ENCODE assay signal across 9 cellular contexts in the genomic region with DNA sequence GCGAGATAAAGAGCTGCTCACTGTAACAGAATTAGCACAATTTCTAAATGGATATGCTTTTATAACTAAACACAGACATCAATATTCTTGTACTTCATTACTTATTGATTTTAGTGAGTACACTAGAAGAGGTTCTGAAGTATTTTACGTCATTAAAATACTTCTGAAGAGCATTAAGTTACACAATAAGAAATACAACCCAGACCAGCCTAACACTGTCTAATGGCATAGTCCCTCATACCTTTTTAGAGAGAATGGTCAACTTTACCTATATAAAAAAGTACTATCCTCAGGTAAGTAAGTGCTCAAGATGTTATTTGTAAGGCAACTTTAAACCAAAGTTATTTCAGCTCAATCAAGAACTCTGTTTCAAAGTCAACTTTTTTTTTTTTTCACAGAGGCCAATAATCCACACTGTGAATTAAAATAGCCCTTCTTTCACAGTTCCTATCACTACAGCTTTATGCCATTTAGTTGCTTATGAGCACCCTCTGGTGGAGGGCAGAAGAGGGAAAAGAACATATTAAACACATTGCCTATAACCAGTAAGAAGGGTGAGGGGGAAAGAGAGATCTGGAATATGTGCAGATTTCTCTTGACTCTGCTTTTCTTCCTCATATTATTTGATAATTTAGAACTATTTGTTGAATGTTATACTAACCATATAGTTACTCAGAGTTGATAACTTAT.
A peak's percentile ranks its signal among the peaks of the same experiment; 100 is the strongest.
DNase-seq lines count a peak whose midpoint lies in the region; ATAC-seq and TF ChIP-seq lines count a peak whose summit lies in the region.
"Had no signal": no experiment of that assay in that cellular context is flagged by ENCODE, and none has a peak within 500 bp of the region (broad histone marks: within the 10 kb centered on the region; RNA-seq: fewer than 3 reads in every experiment).

No MANE protein-coding gene starts in this region.

- peaks cover 12% of the 10 kb centered on the region for H3K36me3 Mint-ChIP-seq in CD4-positive, alpha-beta T cell (ENCODE audit: low read depth)
- no peaks in the 10 kb centered on the region for H3K36me3 Mint-ChIP-seq in activated T-helper 17 cell treated with anti-CD3 and anti-CD28 coated beads, Interleukin-2, amount 50 U/mL, for 72 hours (ENCODE audit: low read depth)

- no peaks in the 10 kb centered on the region for H3K4me1 Mint-ChIP-seq in CD4-positive, alpha-beta T cell (ENCODE audit: low read depth)
- no peaks in the 10 kb centered on the region for H3K4me1 Mint-ChIP-seq in activated T-helper 17 cell treated with anti-CD3 and anti-CD28 coated beads, Interleukin-2, amount 50 U/mL, for 72 hours
- H3K4me1 Mint-ChIP-seq: central memory CD8-positive, alpha-beta T cell had no signal

- H3K36me3 ChIP-seq in SU-DHL-6 (ENCODE audit: low read length): no peaks in the 10 kb centered on the region
- no peaks in the 10 kb centered on the region for H3K36me3 ChIP-seq in iPS DF 6.9 (ENCODE audit: control insufficient read depth, insufficient read depth, low read length)

- TF ChIP-seq CTCF in SU-DHL-6 (IDR thresholded peaks at IDR 0.05; ENCODE audit: insufficient read depth, low read length, poor library complexity, severe bottlenecking): peak; percentile 54
- TF ChIP-seq CTCF in CD4-positive, alpha-beta T cell (IDR thresholded peaks at IDR 0.05): no peak

- ATAC-seq in GM18868 (IDR thresholded peaks at IDR 0.05; ENCODE audit: unreplicated experiment): no peak
- no peak for ATAC-seq in CD4-positive, alpha-beta T cell (ENCODE audit: poor library complexity)
- ATAC-seq in activated T-helper 17 cell treated with anti-CD3 and anti-CD28 coated beads, Interleukin-2, amount 50 U/mL, for 72 hours (replicated peaks): no peak

- H3K9me3 Mint-ChIP-seq in CD4-positive, alpha-beta T cell: no peaks in the 10 kb centered on the region
- H3K9me3 Mint-ChIP-seq in activated T-helper 17 cell treated with anti-CD3 and anti-CD28 coated beads, Interleukin-2, amount 50 U/mL, for 72 hours: no peaks in the 10 kb centered on the region
- H3K9me3 Mint-ChIP-seq: central memory CD8-positive, alpha-beta T cell had no signal

- H3K9me3 ChIP-seq in SU-DHL-6 (ENCODE audit: insufficient read depth, low read length) (no peaks in the 10 kb centered on the region), iPS DF 6.9 (ENCODE audit: control insufficient read depth, insufficient read depth, low read length) (no peaks in the 10 kb centered on the region)
- H3K9me3 ChIP-seq in CD4-positive, alpha-beta T cell (ENCODE audit: control insufficient read depth, low read length): no peaks in the 10 kb centered on the region

- intact Hi-C loops in CD4-positive, alpha-beta T cell (cut with DNase I, micrococcal nuclease): no loop called here

- no peak overlapping the region for H3K27ac Mint-ChIP-seq in CD4-positive, alpha-beta T cell
- no peak overlapping the region for H3K27ac Mint-ChIP-seq in activated T-helper 17 cell treated with anti-CD3 and anti-CD28 coated beads, Interleukin-2, amount 50 U/mL, for 72 hours

- no peaks in the 10 kb centered on the region for H3K27me3 ChIP-seq in SU-DHL-6 (ENCODE audit: low read length)
- no peaks in the 10 kb centered on the region for H3K27me3 ChIP-seq in iPS DF 6.9 (ENCODE audit: control insufficient read depth, insufficient read depth, low read length)
- no peaks in the 10 kb centered on the region for H3K27me3 ChIP-seq in CD4-positive, alpha-beta T cell (ENCODE audit: control insufficient read depth, insufficient read depth, low read length)

- peak overlapping the region; percentile 33; the same call in 1 of the 2 replicates for H3K27ac ChIP-seq in SU-DHL-6 (ENCODE audit: low read depth, low read length)
- H3K27ac ChIP-seq in iPS DF 6.9 (ENCODE audit: low read length): no peak overlapping the region
- no peak overlapping the region for H3K27ac ChIP-seq in CD4-positive, alpha-beta T cell (ENCODE audit: low read depth, low read length)

- H3F3A ChIP-seq in SU-DHL-6 (ENCODE audit: insufficient read depth): peaks cover 9% of the 10 kb centered on the region; the same call in 1 of the 2 replicates

- H3K4me2 ChIP-seq in SU-DHL-6 (ENCODE audit: low read depth, low read length, poor library complexity, severe bottlenecking): no peak overlapping the region

- H3K79me2 ChIP-seq in SU-DHL-6 (ENCODE audit: insufficient read depth, low read length): no peaks in the 10 kb centered on the region

- WGBS in iPS DF 6.9 (ENCODE audit: insufficient coverage, insufficient read length): no CpG with 5 or more reads among the region's 2 CpGs

- no peaks in the 10 kb centered on the region for H3K27me3 Mint-ChIP-seq in CD4-positive, alpha-beta T cell
- no peaks in the 10 kb centered on the region for H3K27me3 Mint-ChIP-seq in activated T-helper 17 cell treated with anti-CD3 and anti-CD28 coated beads, Interleukin-2, amount 50 U/mL, for 72 hours
- H3K27me3 Mint-ChIP-seq: central memory CD8-positive, alpha-beta T cell had no signal

- H3K4me1 ChIP-seq in iPS DF 6.9 (ENCODE audit: control insufficient read depth, insufficient read depth, low read length): no peaks in the 10 kb centered on the region

- POLR2A ChIA-PET in CD4-positive, alpha-beta T cell (lab: Charles Lee): no interaction called here

- H3K4me3 Mint-ChIP-seq in CD4-positive, alpha-beta T cell: no peak overlapping the region
- H3K4me3 Mint-ChIP-seq in activated T-helper 17 cell treated with anti-CD3 and anti-CD28 coated beads, Interleukin-2, amount 50 U/mL, for 72 hours: no peak overlapping the region
- H3K4me3 Mint-ChIP-seq: central memory CD8-positive, alpha-beta T cell had no signal

- no peaks in the 10 kb centered on the region for H4K20me1 ChIP-seq in SU-DHL-6 (ENCODE audit: low read depth, low read length)

- no peak overlapping the region for H3K9ac ChIP-seq in SU-DHL-6 (ENCODE audit: low read length)

- CTCF ChIA-PET in CD4-positive, alpha-beta T cell (lab: Charles Lee): no interaction called here

- H3K9me2 ChIP-seq in SU-DHL-6 (replicated peaks; ENCODE audit: insufficient read depth, low read length): no peaks in the 10 kb centered on the region

- H2AFZ ChIP-seq in SU-DHL-6 (ENCODE audit: low read depth, low read length, severe bottlenecking): no peak overlapping the region

- H3K4me3 ChIP-seq in SU-DHL-6 (ENCODE audit: insufficient read depth, low read length, poor library complexity, severe bottlenecking) (no peak overlapping the region), iPS DF 6.9 (ENCODE audit: low read length) (no peak overlapping the region)

- DNase-seq in A172 (ENCODE audit: low spot score): peak; percentile 39
- DNase-seq in GM04504 (ENCODE audit: low read depth): peak; percentile 14
- peak; percentile 63 for DNase-seq in MV-4-11 (lab: John Stamatoyannopoulos, UW)
- DNase-seq in iPS DF 6.9 (ENCODE audit: low read depth, low spot score): peak; percentile 31
- no peak for DNase-seq in CD4-positive, alpha-beta T cell

Comparison
In these comparisons a context has a peak if more than half of its experiments do, and no peak if none do; other contexts are left out.
1. DNase-seq: peak in A172 (single experiment), GM04504 (single experiment), MV-4-11 (single experiment) and iPS DF 6.9 (single experiment); none in CD4-positive, alpha-beta T cell (0 of 10).